In genomic region chr6:31007694-31008093, GRCh38 we compare ENCODE assay signal across 12 cellular contexts. TPM values are rescaled to one million over a fixed set of nuclear protein-coding genes. Genes with fewer than 3 reads are reported as not detected.
DNase-seq lines count a peak whose midpoint lies in the region; ATAC-seq and TF ChIP-seq lines count a peak whose summit lies in the region.
"Had no signal": no experiment of that assay in that cellular context is flagged by ENCODE, and none has a peak within 500 bp of the region (broad histone marks: within the 10 kb centered on the region; RNA-seq: fewer than 3 reads in every experiment).

No MANE protein-coding gene starts in this region.

- POLR2A ChIA-PET in activated CD4-positive, alpha-beta T cell treated with anti-CD3 and anti-CD28 coated beads, Interleukin-2, amount 10 ng/mL, durations not matched to agents 7 days and 5 days (lab: Charles Lee) = no interaction called here

- TF ChIP-seq POLR2A in ovary (IDR thresholded peaks at IDR 0.05) = no peak

- H4K20me1 ChIP-seq in fibroblast of lung (ENCODE audit: control insufficient read depth, extremely low read depth, insufficient read depth, low read length) = no peaks in the 10 kb centered on the region

- peak; percentile 18 for DNase-seq in GM12865 (ENCODE audit: low read depth)
- DNase-seq in RWPE2 (ENCODE audit: low spot score) = no peak
- DNase-seq in fibroblast of lung (ENCODE audit: low read depth in 2 of 2) = peak; percentile 65 to 98
- peak; percentile 67 for DNase-seq in skeletal muscle cell (ENCODE audit: low read depth)
- DNase-seq in activated CD4-positive, alpha-beta T cell treated with anti-CD3 and anti-CD28 coated beads, Interleukin-2, amount 10 ng/mL, durations not matched to agents 7 days and 5 days = no peak
- no peak for DNase-seq in ovary
- no peak for DNase-seq in activated CD4-positive, alpha-beta T cell treated with anti-CD3 and anti-CD28 coated beads, Interleukin-2, amount 50 U/mL, for 48 hours
- DNase-seq: NK-92 treated with Interleukin-12 subunit alpha and Interleukin-12 subunit beta, amount 100 ng/mL, for 24 hours had no signal

- TF ChIP-seq EP300 in ovary (IDR thresholded peaks at IDR 0.05) = no peak

- H3K4me3 ChIP-seq in GM12865 (ENCODE audit: low read depth, low read length) (no peak overlapping the region), RWPE2 (ENCODE audit: severe bottlenecking) (no peak overlapping the region), fibroblast of lung (replicated peaks in 1 of 4; ENCODE audit: control extremely low read depth in 1 of 4, insufficient read depth in 1 of 4, low read depth in 3 of 4, low read length in 4 of 4) (no peak overlapping the region), skeletal muscle cell (ENCODE audit: low read depth, low read length) (no peak overlapping the region), ovary (no peak overlapping the region)

- H3K27me3 ChIP-seq in RWPE2 (ENCODE audit: insufficient read depth, poor library complexity, severe bottlenecking) (no peaks in the 10 kb centered on the region), fibroblast of lung (ENCODE audit: control insufficient read depth, insufficient read depth, low read length) (no peaks in the 10 kb centered on the region), ovary (no peaks in the 10 kb centered on the region)

- ATAC-seq in RWPE2 (ENCODE audit: low read depth) (peak; percentile 82), HG02870 (IDR thresholded peaks at IDR 0.05; ENCODE audit: unreplicated experiment) (no peak)

- CTCF ChIA-PET in activated CD4-positive, alpha-beta T cell treated with anti-CD3 and anti-CD28 coated beads, Interleukin-2, amount 10 ng/mL, durations not matched to agents 7 days and 5 days (lab: Charles Lee) = interaction anchor here (0.8 to 1.2 kb wide), 3 partner anchors 13 to 43 kb away, joined by 3 to 5 read pairs (median 3); no protein-coding TSS in a partner anchor

- H3K36me3 ChIP-seq in RWPE2 (ENCODE audit: low read depth) (no peaks in the 10 kb centered on the region), fibroblast of lung (ENCODE audit: control insufficient read depth, insufficient read depth, low read length) (no peaks in the 10 kb centered on the region), ovary (no peaks in the 10 kb centered on the region)

- no peak overlapping the region for H3K9ac ChIP-seq in fibroblast of lung (ENCODE audit: insufficient read depth, low read length)
- H3K9ac ChIP-seq: KMS-11 had no signal

- no peak overlapping the region for H2AFZ ChIP-seq in fibroblast of lung (ENCODE audit: low read length)

- TF ChIP-seq CTCF in GM12865 (IDR thresholded peaks at IDR 0.05; ENCODE audit: insufficient read depth, low read depth, low read length, missing control alignments) (no peak), RWPE2 (IDR thresholded peaks at IDR 0.05; ENCODE audit: poor library complexity, severe bottlenecking) (no peak), fibroblast of lung (conservative IDR thresholded peaks at IDR 0.05 in 1 of 2, IDR thresholded peaks at IDR 0.05 in 1 of 2; ENCODE audit: low read depth in 1 of 2, low read length in 2 of 2) (no peak), ovary (IDR thresholded peaks at IDR 0.05) (no peak)

- H3K36me3 Mint-ChIP-seq in activated CD4-positive, alpha-beta T cell treated with anti-CD3 and anti-CD28 coated beads, Interleukin-2, amount 10 ng/mL, durations not matched to agents 7 days and 5 days (ENCODE audit: low read depth) = no peaks in the 10 kb centered on the region

- no peaks in the 10 kb centered on the region for H3K79me2 ChIP-seq in fibroblast of lung (ENCODE audit: control insufficient read depth, insufficient read depth, low read length)

- peak overlapping the region; percentile 27 for H3K27ac ChIP-seq in RWPE2 (ENCODE audit: poor library complexity, severe bottlenecking)
- H3K27ac ChIP-seq in fibroblast of lung (ENCODE audit: insufficient read depth, low read length) = no peak overlapping the region
- no peak overlapping the region for H3K27ac ChIP-seq in ovary
- H3K27ac ChIP-seq: KMS-11 had no signal

- H3K27ac Mint-ChIP-seq in activated CD4-positive, alpha-beta T cell treated with anti-CD3 and anti-CD28 coated beads, Interleukin-2, amount 10 ng/mL, durations not matched to agents 7 days and 5 days = no peak overlapping the region
- H3K27ac Mint-ChIP-seq: activated T-helper 1 cell treated with anti-CD3 and anti-CD28 coated beads, Interleukin-12 subunit alpha, Interleukin-12 subunit beta, Interleukin-2, Interleukin-4 antibody, amounts not matched to agents 30 ng/mL and 10 ng/mL and 1 ng/mL, durations not matched to agents 14 hours and 24 hours and 36 hours had no signal

- no peaks in the 10 kb centered on the region for H3K9me3 ChIP-seq in RWPE2 (ENCODE audit: severe bottlenecking)
- H3K9me3 ChIP-seq in fibroblast of lung (ENCODE audit: control insufficient read depth, insufficient read depth, low read depth, low read length) = no peaks in the 10 kb centered on the region
- no peaks in the 10 kb centered on the region for H3K9me3 ChIP-seq in ovary

- H3K4me3 Mint-ChIP-seq in activated CD4-positive, alpha-beta T cell treated with anti-CD3 and anti-CD28 coated beads, Interleukin-2, amount 10 ng/mL, durations not matched to agents 7 days and 5 days = no peak overlapping the region
- H3K4me3 Mint-ChIP-seq: activated T-helper 1 cell treated with anti-CD3 and anti-CD28 coated beads, Interleukin-12 subunit alpha, Interleukin-12 subunit beta, Interleukin-2, Interleukin-4 antibody, amounts not matched to agents 30 ng/mL and 10 ng/mL and 1 ng/mL, durations not matched to agents 14 hours and 24 hours and 36 hours had no signal

- no peaks in the 10 kb centered on the region for H3K9me3 Mint-ChIP-seq in activated CD4-positive, alpha-beta T cell treated with anti-CD3 and anti-CD28 coated beads, Interleukin-2, amount 10 ng/mL, durations not matched to agents 7 days and 5 days
- H3K9me3 Mint-ChIP-seq: activated T-helper 1 cell treated with anti-CD3 and anti-CD28 coated beads, Interleukin-12 subunit alpha, Interleukin-12 subunit beta, Interleukin-2, Interleukin-4 antibody, amounts not matched to agents 30 ng/mL and 10 ng/mL and 1 ng/mL, durations not matched to agents 14 hours and 24 hours and 36 hours had no signal

- H3K4me1 Mint-ChIP-seq in activated CD4-positive, alpha-beta T cell treated with anti-CD3 and anti-CD28 coated beads, Interleukin-2, amount 10 ng/mL, durations not matched to agents 7 days and 5 days = no peaks in the 10 kb centered on the region

- H3K27me3 Mint-ChIP-seq in activated CD4-positive, alpha-beta T cell treated with anti-CD3 and anti-CD28 coated beads, Interleukin-2, amount 10 ng/mL, durations not matched to agents 7 days and 5 days = peaks cover 12% of the 10 kb centered on the region

- WGBS in ovary, 3 donors = 37 to 47% (median 46%) methylated on average over 8 of the region's 8 CpGs

- peak overlapping the region; percentile 40 for H3K4me2 ChIP-seq in fibroblast of lung (ENCODE audit: extremely low read depth, insufficient read depth, low read length)
- H3K4me2 ChIP-seq: KMS-11 had no signal

- intact Hi-C loops in ovary (cut with DNase I) = no loop called here

- H3K4me1 ChIP-seq in RWPE2 (ENCODE audit: insufficient read depth, poor library complexity, severe bottlenecking) (peaks cover 15% of the 10 kb centered on the region), fibroblast of lung (ENCODE audit: control insufficient read depth, extremely low read depth, insufficient read depth, low read length) (peaks cover 6% of the 10 kb centered on the region), ovary (ENCODE audit: insufficient read depth) (no peaks in the 10 kb centered on the region)

RNA-seq across cellular contexts. Expression of gene MUC22, which starts 2.6 kb away (rescaled TPM):
- total RNA-seq in fibroblast of lung (not detected in 2 replicates), ovary (not detected)
- polyA plus RNA-seq in fibroblast of lung (not detected in 2 replicates), ovary (not detected)
- polyA plus RNA-seq in fibroblast of lung (2012) = not detected in 2 replicates
- 0.59 TPM in 1 of 2 replicates, not detected in the other for polyA minus RNA-seq in fibroblast of lung (ENCODE audit: low replicate concordance)
- total RNA-seq in activated CD4-positive, alpha-beta T cell treated with anti-CD3 and anti-CD28 coated beads, Interleukin-2, amount 10 ng/mL, durations not matched to agents 7 days and 5 days = not detected
- total RNA-seq: activated T-helper 1 cell treated with anti-CD3 and anti-CD28 coated beads, Interleukin-12 subunit alpha, Interleukin-12 subunit beta, Interleukin-2, Interleukin-4 antibody, amounts not matched to agents 30 ng/mL and 10 ng/mL and 1 ng/mL, durations not matched to agents 14 hours and 24 hours and 36 hours; liver had no signal
- polyA plus RNA-seq: liver had no signal

RNA-seq across cellular contexts. Expression of gene MUC21, which starts 24.2 kb away (rescaled TPM):
- total RNA-seq in fibroblast of lung = not detected in 2 replicates
- not detected in 2 replicates for polyA plus RNA-seq in fibroblast of lung
- polyA plus RNA-seq in fibroblast of lung (2012) = not detected in 2 replicates
- polyA minus RNA-seq in fibroblast of lung (ENCODE audit: low replicate concordance) = not detected in 2 replicates
- total RNA-seq in activated CD4-positive, alpha-beta T cell treated with anti-CD3 and anti-CD28 coated beads, Interleukin-2, amount 10 ng/mL, durations not matched to agents 7 days and 5 days = not detected
- total RNA-seq in ovary = not detected
- polyA plus RNA-seq in ovary = not detected
- total RNA-seq: activated T-helper 1 cell treated with anti-CD3 and anti-CD28 coated beads, Interleukin-12 subunit alpha, Interleukin-12 subunit beta, Interleukin-2, Interleukin-4 antibody, amounts not matched to agents 30 ng/mL and 10 ng/mL and 1 ng/mL, durations not matched to agents 14 hours and 24 hours and 36 hours; liver had no signal

Comparison
In these comparisons a context has a peak if more than half of its experiments do, and no peak if none do; other contexts are left out.
1. DNase-seq: peak in GM12865 (single experiment), fibroblast of lung (2 of 2) and skeletal muscle cell (single experiment); none in RWPE2 (single experiment), activated CD4-positive, alpha-beta T cell treated with anti-CD3 and anti-CD28 coated beads, Interleukin-2, amount 10 ng/mL, durations not matched to agents 7 days and 5 days (single experiment), ovary (0 of 5) and activated CD4-positive, alpha-beta T cell treated with anti-CD3 and anti-CD28 coated beads, Interleukin-2, amount 50 U/mL, for 48 hours (0 of 2).